In genomic region chr1:19273106-19273843, GRCh38 we compare ENCODE assay signal across 1 cellular context.
A peak's percentile ranks its signal among the peaks of the same experiment; 100 is the strongest.
TF ChIP-seq lines count a peak whose summit lies in the region.

No MANE protein-coding gene starts in this region.

TF ChIP-seq in liver, 16 proteins besides CTCF, POLR2A, EP300 and RAD21 (continued from another document):
- TF ChIP-seq ZBTB33 (IDR thresholded peaks at IDR 0.05) (peak; percentile 78), EGR1 (IDR thresholded peaks at IDR 0.05; ENCODE audit: low read depth in 2 of 2) (peak; percentile 69 to 86), HNF4A (conservative IDR thresholded peaks at IDR 0.05) (peak; percentile 99), HNF4G (IDR thresholded peaks at IDR 0.05) (peak; percentile 98), FOXA1 (IDR thresholded peaks at IDR 0.05) (no peak), YY1 (IDR thresholded peaks at IDR 0.05) (peak; percentile 55), ATF3 (IDR thresholded peaks at IDR 0.05) (peak; percentile 26)
